ENCODE assay signal across 9 cellular contexts in the genomic region with DNA sequence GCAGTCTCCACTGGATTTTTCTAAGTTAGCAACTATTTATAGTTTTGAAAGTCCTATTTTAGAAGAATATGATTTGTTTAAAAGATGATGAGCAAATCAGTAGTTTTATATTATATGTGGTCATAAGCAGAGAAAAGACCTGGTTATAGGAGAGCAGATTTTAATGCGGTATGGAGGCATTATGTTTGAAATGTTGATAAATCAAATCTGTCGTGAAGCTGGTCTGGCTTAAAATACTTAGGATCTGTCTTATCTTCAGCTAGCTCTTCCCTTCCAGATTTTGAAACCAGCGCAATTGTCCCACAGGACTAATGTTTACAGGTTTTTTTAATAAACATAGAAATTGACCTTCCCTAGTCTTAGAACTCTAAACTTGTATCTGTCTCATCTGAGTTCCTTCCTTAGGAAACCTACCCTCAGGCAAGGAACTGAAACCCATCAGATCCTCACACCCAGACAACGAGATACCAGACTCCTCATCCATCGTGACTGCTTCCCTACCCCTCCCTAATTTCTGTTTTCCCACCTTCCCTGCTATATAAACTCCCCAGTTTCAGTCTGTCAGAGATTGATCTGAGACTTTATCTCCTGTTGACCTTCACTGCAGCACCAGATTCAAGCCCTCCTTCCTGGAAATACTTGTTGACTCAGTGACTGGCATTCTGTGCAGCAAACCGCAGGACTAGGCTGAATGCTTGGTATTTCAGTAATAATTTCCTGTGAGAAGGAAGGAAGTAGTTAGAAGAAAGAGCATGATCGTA. TPM values are rescaled to one million over a fixed set of nuclear protein-coding genes. Genes with fewer than 3 reads are reported as not detected.
DNase-seq lines count a peak whose midpoint lies in the region; ATAC-seq and TF ChIP-seq lines count a peak whose summit lies in the region.
"Had no signal": no experiment of that assay in that cellular context is flagged by ENCODE, and none has a peak within 500 bp of the region (broad histone marks: within the 10 kb centered on the region; RNA-seq: fewer than 3 reads in every experiment).

No MANE protein-coding gene starts in this region.

- no peak for TF ChIP-seq CTCF in adrenal gland (IDR thresholded peaks at IDR 0.05)

- no peaks in the 10 kb centered on the region for H3K36me3 ChIP-seq in adrenal gland (replicated peaks in 1 of 2)

- intact Hi-C loops in adrenal gland (cut with DNase I), result no loop called here

- no peaks in the 10 kb centered on the region for H3K27me3 ChIP-seq in adrenal gland
- H3K27me3 ChIP-seq: foreskin keratinocyte had no signal

- H3K9me3 ChIP-seq in adrenal gland (replicated peaks in 1 of 3), result no peaks in the 10 kb centered on the region

- WGBS in adrenal gland, 4 donors, result 15 to 18% (median 18%) methylated on average over 7 of the region's 7 CpGs

- in situ Hi-C loops in KBM-7 (cut with MboI; ENCODE audit: low pct_unique_long_range_greater_than_20kb, low sequenced_read_pairs), result no loop called here

- peak overlapping the region in 4 of 5 donors; percentile 52 to 78 (median 64) for H3K27ac ChIP-seq in adrenal gland
- H3K27ac ChIP-seq: foreskin keratinocyte had no signal

- peak overlapping the region in 1 of 4 donors; percentile 22 for H3K4me3 ChIP-seq in adrenal gland

- H3K4me1 ChIP-seq in adrenal gland (replicated peaks in 1 of 2), result peaks cover 0 to 19% of the 10 kb centered on the region in 2 donors

- no peak for TF ChIP-seq POLR2A in adrenal gland (IDR thresholded peaks at IDR 0.05)

- DNase-seq in Daoy (ENCODE audit: low read depth), result peak; percentile 41
- DNase-seq in NOMO-1 treated with DMSO at 0.1 percent for 48 hours (lab: John Stamatoyannopoulos, UW; ENCODE audit: unreplicated experiment), result peak; percentile 81
- peak; percentile 26 to 78 (median 63) for DNase-seq in adrenal gland
- peak; percentile 31 for DNase-seq in myocyte (ENCODE audit: low read depth)
- DNase-seq in nucleus accumbens (lab: John Stamatoyannopoulos, UW), result no peak
- no peak for DNase-seq in HuH-7.5 (ENCODE audit: low spot score)
- no peak for DNase-seq in KBM-7

- ATAC-seq in HG03196 (IDR thresholded peaks at IDR 0.05; ENCODE audit: unreplicated experiment), result no peak
- ATAC-seq: foreskin keratinocyte had no signal

RNA-seq across cellular contexts. Expression of a gene that starts 37.8 kb away (rescaled TPM):
- not detected in 2 replicates for total RNA-seq in Daoy (2014; rRNA removed; shearing (Covaris generic))
- total RNA-seq in adrenal gland (under 1 TPM in 2 of 8 donors, not detected in 6; 0.34 to 0.50 TPM), myocyte (not detected in 2 replicates)
- under 1 TPM in 1 of 3 donors, not detected in 2; 0.27 TPM for polyA plus RNA-seq in adrenal gland
- not detected for polyA plus RNA-seq in myocyte (2012)
- total RNA-seq: foreskin keratinocyte had no signal
- polyA plus RNA-seq: foreskin keratinocyte had no signal

RNA-seq across cellular contexts. Expression of a gene that starts 47.8 kb away (rescaled TPM):
- total RNA-seq in Daoy (2014; rRNA removed; shearing (Covaris generic)), result 0.17 TPM in 1 of 2 replicates, not detected in the other
- total RNA-seq in adrenal gland, result 10 to 100 TPM; 15.2 to 35.2 (median 26.6) TPM
- polyA plus RNA-seq in adrenal gland, result 10 to 100 TPM; 15.5 to 59.5 (median 17.7) TPM
- total RNA-seq in myocyte, result not detected in 2 replicates
- polyA plus RNA-seq in myocyte (2012), result 0.19 TPM

RNA-seq across cellular contexts. Expression of a gene that starts 53.3 kb away (rescaled TPM):
- 6.7 and 7.4 TPM in 2 replicates for total RNA-seq in Daoy (2014; rRNA removed; shearing (Covaris generic))
- total RNA-seq in adrenal gland (100 to 1,000 TPM in 1 of 8 donors, 10 to 100 TPM in 7; 11.2 to 230 (median 43.3) TPM), myocyte (1.5 and 3.7 TPM in 2 replicates)
- 100 to 1,000 TPM in 1 of 3 donors, 10 to 100 TPM in 2; 29.9 to 204 (median 68.6) TPM for polyA plus RNA-seq in adrenal gland
- polyA plus RNA-seq in myocyte (2012), result 1.8 TPM

Comparison
In these comparisons a context has a peak if more than half of its experiments do, and no peak if none do; other contexts are left out.
1. DNase-seq: peak in Daoy (single experiment), NOMO-1 treated with DMSO at 0.1 percent for 48 hours (single experiment), adrenal gland (7 of 7) and myocyte (single experiment); none in nucleus accumbens (0 of 56), HuH-7.5 (single experiment) and KBM-7 (single experiment).
2. RNA of a gene that starts 47.8 kb away (total RNA-seq): 15.2 to 35.2 TPM in adrenal gland; 0.17 TPM in Daoy and not detected in myocyte; every median in the first group is over 10 times any median in the second.